In genomic region chr5:169838688-169839087, GRCh38 we compare ENCODE assay signal across 14 cellular contexts.
A peak's percentile ranks its signal among the peaks of the same experiment; 100 is the strongest.
DNase-seq lines count a peak whose midpoint lies in the region; ATAC-seq and TF ChIP-seq lines count a peak whose summit lies in the region.
"Had no signal": no experiment of that assay in that cellular context is flagged by ENCODE, and none has a peak within 500 bp of the region (broad histone marks: within the 10 kb centered on the region; RNA-seq: fewer than 3 reads in every experiment).

No MANE protein-coding gene starts in this region.

- DNase-seq in GM20000 (ENCODE audit: low spot score) = peak; percentile 48
- no peak for DNase-seq in RWPE2 (ENCODE audit: low spot score)
- no peak for DNase-seq in CD14-positive monocyte (ENCODE audit: low spot score)
- no peak for DNase-seq in mucosa of gallbladder (ENCODE audit: low spot score)
- no peak for DNase-seq in 8988T
- no peak for DNase-seq in NCI-H146 treated with DMSO at 0.1 percent for 48 hours (lab: John Stamatoyannopoulos, UW; ENCODE audit: unreplicated experiment)
- DNase-seq: activated CD4-positive, alpha-beta T cell treated with anti-CD3 and anti-CD28 coated beads, Interleukin-2, amount 50 U/mL, for 48 hours; Caco-2; NCI-H69; SK-N-SH; stimulated activated CD4-positive, alpha-beta T cell treated with anti-CD3 and anti-CD28 coated beads, Interleukin-12 subunit alpha, Interleukin-12 subunit beta, amount 100 ng/mL, for 4 hours had no signal

- no peak overlapping the region for H3K27ac ChIP-seq in RWPE2 (ENCODE audit: poor library complexity, severe bottlenecking)

- H3K27ac Mint-ChIP-seq in CD14-positive monocyte = peak overlapping the region in 3 of 7 donors; percentile 30 to 72 (median 56)

- TF ChIP-seq CTCF in GM20000 (IDR thresholded peaks at IDR 0.05; ENCODE audit: extremely low read depth, missing control alignments) (no peak), RWPE2 (IDR thresholded peaks at IDR 0.05; ENCODE audit: poor library complexity, severe bottlenecking) (no peak), CD14-positive monocyte (IDR thresholded peaks at IDR 0.05) (no peak)

- H3K4me3 Mint-ChIP-seq in CD14-positive monocyte = no peak overlapping the region
- H3K4me3 Mint-ChIP-seq: stimulated activated naive CD8-positive, alpha-beta T cell treated with anti-CD3 and anti-CD28 coated beads, Interleukin-15, Interleukin-2, amounts not matched to agents 100 ng/mL and 50 ng/mL, for 24 hours had no signal

- no peaks in the 10 kb centered on the region for H3K27me3 Mint-ChIP-seq in CD14-positive monocyte (ENCODE audit: low read depth in 3 of 3)
- H3K27me3 Mint-ChIP-seq: stimulated activated naive CD8-positive, alpha-beta T cell treated with anti-CD3 and anti-CD28 coated beads, Interleukin-15, Interleukin-2, amounts not matched to agents 100 ng/mL and 50 ng/mL, for 24 hours had no signal

- H3K4me1 ChIP-seq in RWPE2 (ENCODE audit: insufficient read depth, poor library complexity, severe bottlenecking) = no peaks in the 10 kb centered on the region
- H3K4me1 ChIP-seq: Caco-2 had no signal

- H3K36me3 Mint-ChIP-seq in CD14-positive monocyte = peaks cover 72 to 83% of the 10 kb centered on the region in 2 donors

- no peaks in the 10 kb centered on the region for H3K9me3 Mint-ChIP-seq in CD14-positive monocyte
- H3K9me3 Mint-ChIP-seq: stimulated activated naive CD8-positive, alpha-beta T cell treated with anti-CD3 and anti-CD28 coated beads, Interleukin-15, Interleukin-2, amounts not matched to agents 100 ng/mL and 50 ng/mL, for 24 hours had no signal

- no peak overlapping the region for H3K4me3 ChIP-seq in RWPE2 (ENCODE audit: severe bottlenecking)

- no peaks in the 10 kb centered on the region for H3K27me3 ChIP-seq in RWPE2 (ENCODE audit: insufficient read depth, poor library complexity, severe bottlenecking)

- H3K4me1 Mint-ChIP-seq in CD14-positive monocyte = peaks cover 5% of the 10 kb centered on the region

- intact Hi-C loops in CD14-positive monocyte (cut with micrococcal nuclease) = no loop called here

- H3K9me3 ChIP-seq in RWPE2 (ENCODE audit: severe bottlenecking) = no peaks in the 10 kb centered on the region
- H3K9me3 ChIP-seq: Caco-2, SK-N-SH had no signal

- H3K36me3 ChIP-seq in RWPE2 (ENCODE audit: low read depth) = no peaks in the 10 kb centered on the region

- ATAC-seq in GM18858 (IDR thresholded peaks at IDR 0.05; ENCODE audit: unreplicated experiment) (peak; percentile 91), HG02973 (IDR thresholded peaks at IDR 0.05; ENCODE audit: unreplicated experiment) (peak; percentile 78), RWPE2 (ENCODE audit: low read depth) (peak; percentile 14; the same call in 1 of the 3 replicates)

Comparison
In these comparisons a context has a peak if more than half of its experiments do, and no peak if none do; other contexts are left out.
1. ATAC-seq: peak in every context shown above with its lines; median percentile 91 in GM18858; 78 in HG02973; 14 in RWPE2.